Comparison of ENCODE assay signal across 21 cellular contexts in genomic region chr18:3097082-3097481, GRCh38.
DNase-seq lines count a peak whose midpoint lies in the region; ATAC-seq, FAIRE-seq and TF ChIP-seq lines count a peak whose summit lies in the region.
"Had no signal": no experiment of that assay in that cellular context is flagged by ENCODE, and none has a peak within 500 bp of the region (broad histone marks: within the 10 kb centered on the region; RNA-seq: fewer than 3 reads in every experiment).

No MANE protein-coding gene starts in this region.

- peak; percentile 90 for ATAC-seq in activated CD4-positive, alpha-beta T cell treated with anti-CD3 and anti-CD28 coated beads for 36 hours
- peak; percentile 94 for ATAC-seq in stimulated activated naive CD8-positive, alpha-beta T cell treated with anti-CD3 and anti-CD28 coated beads, Interleukin-15, amount 100 ng/mL, for 72 hours
- ATAC-seq in stimulated activated naive CD8-positive, alpha-beta T cell treated with anti-CD3 and anti-CD28 coated beads, Interleukin-15, Interleukin-2, amounts not matched to agents 100 U/mL and 50 U/mL, for 24 hours, result no peak
- ATAC-seq in GM12878 (no peak), HG03432 (IDR thresholded peaks at IDR 0.05; ENCODE audit: unreplicated experiment) (no peak), HG03342 (IDR thresholded peaks at IDR 0.05; ENCODE audit: unreplicated experiment) (no peak)
- ATAC-seq: heart left ventricle had no signal

- intact Hi-C loops in activated CD4-positive, alpha-beta T cell treated with anti-CD3 and anti-CD28 coated beads for 36 hours (cut with DNase I, micrococcal nuclease), result no loop called here
- intact Hi-C loops in GM12878 (cut with micrococcal nuclease; ENCODE audit: unreplicated experiment), result no loop called here

- no peak for FAIRE-seq in GM12878 (lab: Jason Lieb, UNC)
- FAIRE-seq: H1 had no signal

- no TSS peak for BruUV-seq in GM12878 (replicated peaks; lab: Mats Ljungman, UMichigan)

- H3K9ac ChIP-seq in GM12878 (ENCODE audit: control insufficient read depth, insufficient read depth, low read length), result no peak overlapping the region

- no peaks in the 10 kb centered on the region for H3K27me3 ChIP-seq in GM12878 (replicated peaks in 1 of 2; ENCODE audit: control insufficient read depth in 2 of 2, insufficient read depth in 2 of 2, low read length in 1 of 2)
- H3K27me3 ChIP-seq: heart left ventricle, Peyer's patch, upper lobe of left lung had no signal

- H3K27ac Mint-ChIP-seq in activated CD4-positive, alpha-beta T cell treated with anti-CD3 and anti-CD28 coated beads for 36 hours, result peak overlapping the region; percentile 23
- peak overlapping the region in 1 of 2 donors; percentile 78 for H3K27ac Mint-ChIP-seq in stimulated activated naive CD8-positive, alpha-beta T cell treated with anti-CD3 and anti-CD28 coated beads, Interleukin-15, amount 100 ng/mL, for 72 hours

- CTCF ChIA-PET in activated CD4-positive, alpha-beta T cell treated with anti-CD3 and anti-CD28 coated beads for 36 hours (lab: Charles Lee), result interaction anchor here (0.8 to 2.7 kb wide), 10 partner anchors 8 to 898 kb away, joined by 3 to 9 read pairs (median 5); no protein-coding TSS in a partner anchor
- CTCF ChIA-PET in GM12878 (lab: Yijun Ruan, JAX), result interaction anchor here (0.7 to 1.9 kb wide), 5 partner anchors 9 to 103 kb away, joined by 3 to 7 read pairs (median 5); no protein-coding TSS in a partner anchor

- RAD21 ChIA-PET in GM12878 (lab: Charles Lee; ENCODE audit: unreplicated experiment), result no interaction called here

- H3K4me3 ChIP-seq in GM12878, result no peak overlapping the region
- H3K4me3 ChIP-seq: heart left ventricle, Peyer's patch, prostate gland, upper lobe of left lung had no signal

- H3K9me3 Mint-ChIP-seq in activated CD4-positive, alpha-beta T cell treated with anti-CD3 and anti-CD28 coated beads for 36 hours (ENCODE audit: low read depth), result no peaks in the 10 kb centered on the region
- H3K9me3 Mint-ChIP-seq in stimulated activated naive CD8-positive, alpha-beta T cell treated with anti-CD3 and anti-CD28 coated beads, Interleukin-15, amount 100 ng/mL, for 72 hours, result no peaks in the 10 kb centered on the region

- no peak overlapping the region for H3K27ac ChIP-seq in GM12878 (ENCODE audit: control insufficient read depth, insufficient read depth)
- H3K27ac ChIP-seq: epithelial cell of prostate, heart left ventricle, Peyer's patch, prostate gland, upper lobe of left lung had no signal

- 0% methylated on average over 1 of the region's 1 CpG for WGBS in GM12878 (ENCODE audit: insufficient coverage, insufficient replicate concordance, low lambda C conversion rate, missing lambda C conversion rate)

- no peak overlapping the region for H3K4me3 Mint-ChIP-seq in activated CD4-positive, alpha-beta T cell treated with anti-CD3 and anti-CD28 coated beads for 36 hours
- no peak overlapping the region for H3K4me3 Mint-ChIP-seq in stimulated activated naive CD8-positive, alpha-beta T cell treated with anti-CD3 and anti-CD28 coated beads, Interleukin-15, amount 100 ng/mL, for 72 hours

- TF ChIP-seq CTCF in GM12878 (IDR thresholded peaks at IDR 0.05 in 2 of 3, conservative IDR thresholded peaks at IDR 0.05 in 1 of 3; ENCODE audit: control insufficient read depth in 2 of 3, extremely low read depth in 1 of 3, insufficient read depth in 1 of 3, low read depth in 3 of 3, low read length in 3 of 3), result no peak

- peaks cover 6% of the 10 kb centered on the region for H3K4me1 ChIP-seq in GM12878 (ENCODE audit: control insufficient read depth, insufficient read depth, low read length)
- H3K4me1 ChIP-seq: Peyer's patch, prostate gland, upper lobe of left lung had no signal

- no peaks in the 10 kb centered on the region for H4K20me1 ChIP-seq in GM12878 (ENCODE audit: control insufficient read depth, insufficient read depth)

- TF ChIP-seq EP300 in GM12878 (IDR thresholded peaks at IDR 0.05; ENCODE audit: borderline replicate concordance in 1 of 2, control insufficient read depth in 1 of 2, low read depth in 2 of 2, low read length in 2 of 2), result no peak

- no peak for TF ChIP-seq POLR2A in GM12878 (IDR thresholded peaks at IDR 0.05; ENCODE audit: low read depth, low read length)

- H3K36me3 ChIP-seq in GM12878 (ENCODE audit: control insufficient read depth in 2 of 2, insufficient read depth in 2 of 2, low read length in 1 of 2), result no peaks in the 10 kb centered on the region
- H3K36me3 ChIP-seq: Peyer's patch, prostate gland, upper lobe of left lung had no signal

- H3K4me2 ChIP-seq in GM12878 (ENCODE audit: control insufficient read depth, insufficient read depth), result no peak overlapping the region

- H3K79me2 ChIP-seq in GM12878 (ENCODE audit: control insufficient read depth, insufficient read depth, low read length), result no peaks in the 10 kb centered on the region

- no peak overlapping the region for H2AFZ ChIP-seq in GM12878 (ENCODE audit: control insufficient read depth, low read depth, low read length)

- H3K27me3 Mint-ChIP-seq in activated CD4-positive, alpha-beta T cell treated with anti-CD3 and anti-CD28 coated beads for 36 hours, result no peaks in the 10 kb centered on the region
- H3K27me3 Mint-ChIP-seq in stimulated activated naive CD8-positive, alpha-beta T cell treated with anti-CD3 and anti-CD28 coated beads, Interleukin-15, amount 100 ng/mL, for 72 hours, result no peaks in the 10 kb centered on the region

- no peaks in the 10 kb centered on the region for H3K36me3 Mint-ChIP-seq in activated CD4-positive, alpha-beta T cell treated with anti-CD3 and anti-CD28 coated beads for 36 hours (ENCODE audit: low read depth)

- DNase-seq in activated CD4-positive, alpha-beta T cell treated with anti-CD3 and anti-CD28 coated beads for 36 hours, result no peak
- no peak for DNase-seq in activated CD4-positive, alpha-beta T cell treated with anti-CD3 and anti-CD28 coated beads, Interleukin-2, amount 50 U/mL, for 4 hours
- DNase-seq in stimulated activated naive CD8-positive, alpha-beta T cell treated with anti-CD3 and anti-CD28 coated beads, Interleukin-15, amount 100 ng/mL, for 72 hours, result peak in 1 of 2 donors; percentile 11
- DNase-seq in stimulated activated naive CD8-positive, alpha-beta T cell treated with anti-CD3 and anti-CD28 coated beads, Interleukin-15, Interleukin-2, amounts not matched to agents 100 U/mL and 50 U/mL, for 24 hours, result no peak
- DNase-seq in GM12878 (ENCODE audit: low read depth, low spot score) (no peak), KG1 (lab: John Stamatoyannopoulos, UW) (no peak)
- DNase-seq: COR-L47; DMS79; heart left ventricle; KBM-7; mammary epithelial cell; NCI-H2171; NCI-H526; Peyer's patch; stimulated activated CD4-positive, alpha-beta T cell treated with anti-CD3 and anti-CD28 coated beads, Interleukin-15, amount 100 ng/mL, for 24 hours; upper lobe of left lung had no signal

- peaks cover 13% of the 10 kb centered on the region for H3K4me1 Mint-ChIP-seq in activated CD4-positive, alpha-beta T cell treated with anti-CD3 and anti-CD28 coated beads for 36 hours
- H3K4me1 Mint-ChIP-seq in stimulated activated naive CD8-positive, alpha-beta T cell treated with anti-CD3 and anti-CD28 coated beads, Interleukin-15, amount 100 ng/mL, for 72 hours, result peaks cover 32% of the 10 kb centered on the region

- SMC1A ChIA-PET in GM12878 (lab: Charles Lee; ENCODE audit: uncharacterized antibody, unreplicated experiment), result interaction anchor here (1.2 kb wide), 1 partner anchor 8 kb away, joined by 4 read pairs; no protein-coding TSS in a partner anchor

- no peaks in the 10 kb centered on the region for H3K9me3 ChIP-seq in GM12878 (replicated peaks; ENCODE audit: control insufficient read depth, insufficient read depth, low read length)
- H3K9me3 ChIP-seq: heart left ventricle, Peyer's patch, prostate gland, upper lobe of left lung had no signal

- POLR2A ChIA-PET in activated CD4-positive, alpha-beta T cell treated with anti-CD3 and anti-CD28 coated beads for 36 hours (lab: Charles Lee), result no interaction called here
- POLR2A ChIA-PET in GM12878 (lab: Charles Lee), result no interaction called here

- no peak for TF ChIP-seq RAD21 in GM12878 (IDR thresholded peaks at IDR 0.05; ENCODE audit: insufficient read depth, low read depth, low read length)

- in situ Hi-C loops in GM12878 (cut with MboI), result no loop called here

TF ChIP-seq in GM12878, 131 proteins besides CTCF, POLR2A, EP300 and RAD21 (continues in another document):
- TF ChIP-seq TCF3 (IDR thresholded peaks at IDR 0.05; ENCODE audit: borderline replicate concordance, insufficient read depth, low read depth, low read length) (no peak), MEF2B (IDR thresholded peaks at IDR 0.05; ENCODE audit: partially characterized antibody, poor library complexity, severe bottlenecking) (no peak)
- TF ChIP-seq, protein P1, sequence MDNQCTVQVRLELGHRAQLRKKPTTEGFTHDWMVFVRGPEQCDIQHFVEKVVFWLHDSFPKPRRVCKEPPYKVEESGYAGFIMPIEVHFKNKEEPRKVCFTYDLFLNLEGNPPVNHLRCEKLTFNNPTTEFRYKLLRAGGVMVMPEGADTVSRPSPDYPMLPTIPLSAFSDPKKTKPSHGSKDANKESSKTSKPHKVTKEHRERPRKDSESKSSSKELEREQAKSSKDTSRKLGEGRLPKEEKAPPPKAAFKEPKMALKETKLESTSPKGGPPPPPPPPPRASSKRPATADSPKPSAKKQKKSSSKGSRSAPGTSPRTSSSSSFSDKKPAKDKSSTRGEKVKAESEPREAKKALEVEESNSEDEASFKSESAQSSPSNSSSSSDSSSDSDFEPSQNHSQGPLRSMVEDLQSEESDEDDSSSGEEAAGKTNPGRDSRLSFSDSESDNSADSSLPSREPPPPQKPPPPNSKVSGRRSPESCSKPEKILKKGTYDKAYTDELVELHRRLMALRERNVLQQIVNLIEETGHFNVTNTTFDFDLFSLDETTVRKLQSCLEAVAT (IDR thresholded peaks at IDR 0.05), result no peak
- TF ChIP-seq, protein P2, sequence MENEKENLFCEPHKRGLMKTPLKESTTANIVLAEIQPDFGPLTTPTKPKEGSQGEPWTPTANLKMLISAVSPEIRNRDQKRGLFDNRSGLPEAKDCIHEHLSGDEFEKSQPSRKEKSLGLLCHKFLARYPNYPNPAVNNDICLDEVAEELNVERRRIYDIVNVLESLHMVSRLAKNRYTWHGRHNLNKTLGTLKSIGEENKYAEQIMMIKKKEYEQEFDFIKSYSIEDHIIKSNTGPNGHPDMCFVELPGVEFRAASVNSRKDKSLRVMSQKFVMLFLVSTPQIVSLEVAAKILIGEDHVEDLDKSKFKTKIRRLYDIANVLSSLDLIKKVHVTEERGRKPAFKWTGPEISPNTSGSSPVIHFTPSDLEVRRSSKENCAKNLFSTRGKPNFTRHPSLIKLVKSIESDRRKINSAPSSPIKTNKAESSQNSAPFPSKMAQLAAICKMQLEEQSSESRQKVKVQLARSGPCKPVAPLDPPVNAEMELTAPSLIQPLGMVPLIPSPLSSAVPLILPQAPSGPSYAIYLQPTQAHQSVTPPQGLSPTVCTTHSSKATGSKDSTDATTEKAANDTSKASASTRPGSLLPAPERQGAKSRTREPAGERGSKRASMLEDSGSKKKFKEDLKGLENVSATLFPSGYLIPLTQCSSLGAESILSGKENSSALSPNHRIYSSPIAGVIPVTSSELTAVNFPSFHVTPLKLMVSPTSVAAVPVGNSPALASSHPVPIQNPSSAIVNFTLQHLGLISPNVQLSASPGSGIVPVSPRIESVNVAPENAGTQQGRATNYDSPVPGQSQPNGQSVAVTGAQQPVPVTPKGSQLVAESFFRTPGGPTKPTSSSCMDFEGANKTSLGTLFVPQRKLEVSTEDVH (IDR thresholded peaks at IDR 0.05; ENCODE audit: low read depth, partially characterized antibody), result no peak

Comparison
In these comparisons a context has a peak if more than half of its experiments do, and no peak if none do; other contexts are left out.
1. ATAC-seq: peak in activated CD4-positive, alpha-beta T cell treated with anti-CD3 and anti-CD28 coated beads for 36 hours (single experiment) and stimulated activated naive CD8-positive, alpha-beta T cell treated with anti-CD3 and anti-CD28 coated beads, Interleukin-15, amount 100 ng/mL, for 72 hours (single experiment); none in stimulated activated naive CD8-positive, alpha-beta T cell treated with anti-CD3 and anti-CD28 coated beads, Interleukin-15, Interleukin-2, amounts not matched to agents 100 U/mL and 50 U/mL, for 24 hours (single experiment), GM12878 (single experiment), HG03432 (single experiment) and HG03342 (single experiment).